In the genomic region with DNA sequence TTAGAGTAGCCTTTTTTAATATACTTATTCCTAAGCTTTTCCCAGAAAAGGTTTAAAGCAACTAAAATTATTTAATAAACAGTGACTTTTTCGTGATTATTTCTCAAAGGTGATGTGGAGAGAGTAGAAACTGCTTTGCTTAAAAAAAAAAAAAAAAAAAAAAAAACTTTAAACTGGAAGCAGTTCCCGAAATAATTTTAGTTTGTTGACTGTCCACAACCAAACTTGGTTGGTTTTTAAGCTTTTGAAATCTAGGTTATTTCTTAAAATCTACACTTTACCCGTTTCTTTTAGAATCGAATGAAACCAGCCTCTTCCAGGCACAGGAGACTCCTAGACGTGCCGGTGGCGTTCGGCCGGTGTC, we compare ENCODE assay signal across 10 cellular contexts. TPM values are rescaled to one million over a fixed set of nuclear protein-coding genes. Genes with fewer than 3 reads are reported as not detected.
DNase-seq lines count a peak whose midpoint lies in the region; ATAC-seq, FAIRE-seq and TF ChIP-seq lines count a peak whose summit lies in the region.
"Had no signal": no experiment of that assay in that cellular context is flagged by ENCODE, and none has a peak within 500 bp of the region (broad histone marks: within the 10 kb centered on the region; RNA-seq: fewer than 3 reads in every experiment).

No MANE protein-coding gene starts in this region.

- H3K36me3 ChIP-seq in adipocyte (ENCODE audit: control insufficient read depth, insufficient read depth, low read length, severe bottlenecking) (no peaks in the 10 kb centered on the region), gastrocnemius medialis (no peaks in the 10 kb centered on the region), uterus (no peaks in the 10 kb centered on the region), A673 (ENCODE audit: insufficient read depth, low read length, poor library complexity, severe bottlenecking) (no peaks in the 10 kb centered on the region)

- peak overlapping the region in 3 of 4 donors; percentile 5 to 63 (median 6) for H3K27ac ChIP-seq in gastrocnemius medialis
- H3K27ac ChIP-seq in uterus = peak overlapping the region in 1 of 2 donors; percentile 30
- H3K27ac ChIP-seq in A673 (ENCODE audit: low read depth, low read length, poor library complexity, severe bottlenecking) = no peak overlapping the region
- H3K27ac ChIP-seq: testis had no signal

- peak overlapping the region; percentile 72 for H3K4me3 ChIP-seq in adipocyte (ENCODE audit: low read length)
- peak overlapping the region in 2 of 4 donors; percentile 28 to 31 for H3K4me3 ChIP-seq in gastrocnemius medialis
- no peak overlapping the region for H3K4me3 ChIP-seq in uterus
- no peak overlapping the region for H3K4me3 ChIP-seq in A673 (ENCODE audit: low read depth, low read length, poor library complexity, severe bottlenecking)

- peaks cover 3 to 6% (median 4%) of the 10 kb centered on the region in 3 donors for H3K36me3 Mint-ChIP-seq in immature natural killer cell

- peak; percentile 12 for FAIRE-seq in GM18507 (lab: Jason Lieb, UNC)

- peaks cover 0 to 7% (median 5%) of the 10 kb centered on the region in 3 donors for H3K27me3 Mint-ChIP-seq in immature natural killer cell (ENCODE audit: low read depth in 3 of 3)

- TF ChIP-seq CTCF in gastrocnemius medialis (IDR thresholded peaks at IDR 0.05 in 4 of 5, conservative IDR thresholded peaks at IDR 0.05 in 1 of 5) (no peak), uterus (IDR thresholded peaks at IDR 0.05) (no peak), A673 (conservative IDR thresholded peaks at IDR 0.05; ENCODE audit: low read depth, low read length) (no peak)

- H3K4me1 Mint-ChIP-seq in immature natural killer cell = peaks cover 34 to 46% of the 10 kb centered on the region in 2 donors

- ATAC-seq in gastrocnemius medialis = no peak

- H3K4me3 Mint-ChIP-seq in immature natural killer cell = peak overlapping the region; percentile 70 to 94 (median 88)

- H3K9me3 Mint-ChIP-seq in immature natural killer cell = no peaks in the 10 kb centered on the region

- TF ChIP-seq POLR2A in gastrocnemius medialis (IDR thresholded peaks at IDR 0.05) = no peak
- TF ChIP-seq POLR2A in uterus (IDR thresholded peaks at IDR 0.05) = no peak

- intact Hi-C loops in gastrocnemius medialis (cut with DNase I; ENCODE audit: low total_unique reads) (no loop called here), uterus (cut with DNase I; ENCODE audit: low total_unique reads) (loop anchor here (5.0 kb wide), 1 partner anchor 305 kb away; no protein-coding TSS in a partner anchor), A673 (cut with micrococcal nuclease; ENCODE audit: unreplicated experiment) (no loop called here)

- H3K4me1 ChIP-seq in adipocyte (ENCODE audit: control insufficient read depth, insufficient read depth, low read length) = peaks cover 27% of the 10 kb centered on the region
- no peaks in the 10 kb centered on the region for H3K4me1 ChIP-seq in gastrocnemius medialis
- H3K4me1 ChIP-seq in uterus = no peaks in the 10 kb centered on the region
- H3K4me1 ChIP-seq in A673 (ENCODE audit: insufficient read depth, low read length, poor library complexity, severe bottlenecking) = no peaks in the 10 kb centered on the region
- H3K4me1 ChIP-seq: testis had no signal

- H3K9me3 ChIP-seq in adipocyte (ENCODE audit: control insufficient read depth, low read length) (no peaks in the 10 kb centered on the region), gastrocnemius medialis (no peaks in the 10 kb centered on the region), uterus (no peaks in the 10 kb centered on the region), A673 (ENCODE audit: low read depth, low read length, poor library complexity, severe bottlenecking) (no peaks in the 10 kb centered on the region)
- H3K9me3 ChIP-seq: testis had no signal

- POLR2A ChIA-PET in A673 (lab: Charles Lee; ENCODE audit: low non-redundant PET) = no interaction called here

- DNase-seq in GM18507 (ENCODE audit: extremely low spot score, insufficient read length, low read depth) = no peak
- no peak for DNase-seq in adipocyte (ENCODE audit: low read depth)
- peak in 1 of 3 donors; percentile 37 for DNase-seq in immature natural killer cell
- DNase-seq in gastrocnemius medialis = no peak
- no peak for DNase-seq in uterus
- no peak for DNase-seq in SIG-M5 treated with dmso at 0.1 percent for 504 hours (lab: John Stamatoyannopoulos, UW; ENCODE audit: unreplicated experiment)
- DNase-seq in kidney glomerular epithelial cell (lab: John Stamatoyannopoulos, UW) = no peak
- DNase-seq in A673 (ENCODE audit: low spot score) = no peak
- DNase-seq: NCI-H1105 treated with DMSO at 0.1 percent for 48 hours had no signal

- H3K9ac ChIP-seq in adipocyte (ENCODE audit: low read length) = peak overlapping the region; percentile 78

- in situ Hi-C loops in gastrocnemius medialis (cut with MboI; ENCODE audit: low sequenced_read_pairs in 4 of 4) = loop anchor here (5.0 to 25.0 kb wide), 7 partner anchors 288 to 995 kb away; a partner anchor contains a TSS

- H3K27me3 ChIP-seq in adipocyte (replicated peaks; ENCODE audit: control insufficient read depth, insufficient read depth, low read length) (no peaks in the 10 kb centered on the region), gastrocnemius medialis (peaks cover 56 to 76% (median 60%) of the 10 kb centered on the region in 3 donors), uterus (peaks cover 35 to 91% of the 10 kb centered on the region in 2 donors), A673 (replicated peaks; ENCODE audit: insufficient read depth, low read depth, low read length, poor library complexity) (peaks cover 99% of the 10 kb centered on the region)
- H3K27me3 ChIP-seq: testis had no signal

- peak overlapping the region; percentile 76 to 90 (median 88) for H3K27ac Mint-ChIP-seq in immature natural killer cell

- CTCF ChIA-PET in A673 (lab: Charles Lee) = no interaction called here

- BruUV-seq in A673 (replicated peaks; lab: Mats Ljungman, UMichigan) = no TSS peak

RNA-seq across cellular contexts. Expression of a gene that starts 7.2 kb away (rescaled TPM):
- 100 to 1,000 TPM in 1 of 3 donors, 10 to 100 TPM in 2; 66.9 to 115 (median 80.3) TPM for polyA plus RNA-seq in immature natural killer cell
- total RNA-seq in gastrocnemius medialis = 10 to 100 TPM in 3 of 4 donors, 1 to 10 TPM in 1; 6.1 to 23.5 (median 17.1) TPM
- 10 to 100 TPM in 2 of 4 donors, 1 to 10 TPM in 2; 3.3 to 50.6 (median 12.6) TPM for total RNA-seq in uterus
- total RNA-seq in A673 (2021) = 0.56 and 1.7 TPM in 2 replicates
